In the genomic region with DNA sequence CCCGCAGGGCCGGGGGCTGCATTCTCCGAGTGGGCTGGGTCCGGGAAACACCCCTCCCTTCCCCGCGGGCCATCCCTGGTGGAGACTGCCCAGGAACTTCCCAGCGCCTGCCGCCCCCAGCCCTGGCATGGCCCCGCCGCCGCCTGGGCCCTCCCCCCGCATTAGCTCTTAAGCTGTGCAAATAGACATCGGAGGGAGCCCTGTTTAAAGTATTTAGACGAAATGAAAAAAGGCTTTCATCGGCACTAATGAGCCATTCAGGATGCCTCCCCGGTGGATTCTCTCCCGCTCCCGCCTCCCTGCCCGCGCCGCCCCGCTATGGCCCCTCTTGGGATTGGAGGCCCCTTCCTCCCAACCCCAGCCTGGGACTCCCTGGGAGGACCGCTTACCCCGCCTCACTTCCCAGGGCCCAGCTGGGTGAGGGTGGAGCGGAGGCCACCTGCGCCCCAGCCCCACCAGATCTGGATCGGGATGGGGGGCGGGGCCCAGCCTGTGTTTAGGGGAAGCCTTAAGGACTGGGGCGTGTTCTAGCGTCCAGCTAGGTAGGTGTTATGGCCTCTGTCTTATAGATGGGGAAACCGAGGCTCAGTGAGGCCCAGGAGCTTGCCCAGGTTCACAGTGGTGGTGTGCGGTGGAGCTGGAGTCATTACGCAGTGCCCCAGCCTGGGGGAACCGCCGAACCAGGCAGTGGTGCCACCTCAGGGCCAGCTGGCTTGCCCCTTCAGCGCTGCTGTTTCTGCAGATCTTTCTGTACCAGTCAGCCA, we compare ENCODE assay signal across 24 cellular contexts. TPM values are rescaled to one million over a fixed set of nuclear protein-coding genes. Genes with fewer than 3 reads are reported as not detected.
DNase-seq lines count a peak whose midpoint lies in the region; TF ChIP-seq lines count a peak whose summit lies in the region.
"Had no signal": no experiment of that assay in that cellular context is flagged by ENCODE, and none has a peak within 500 bp of the region (broad histone marks: within the 10 kb centered on the region; RNA-seq: fewer than 3 reads in every experiment).

No MANE protein-coding gene starts in this region.

- peak overlapping the region in 2 of 5 experiments; percentile 50 to 66 for H3K4me3 Mint-ChIP-seq in brain
- H3K4me3 Mint-ChIP-seq: activated naive CD4-positive, alpha-beta T cell treated with anti-CD3 and anti-CD28 coated beads, Interleukin-2, amount 10 ng/mL, durations not matched to agents 7 days and 5 days; natural killer cell treated with Interleukin-12 subunit alpha and Interleukin-12 subunit beta and Interleukin-15 and Interleukin-18, amount 100 ng/mL, for 72 hours had no signal

- peaks cover 0 to 12% of the 10 kb centered on the region in 2 donors for H3K4me1 ChIP-seq in right atrium auricular region

- no peaks in the 10 kb centered on the region for H3K9me3 ChIP-seq in right atrium auricular region
- H3K9me3 ChIP-seq: thoracic aorta had no signal

- H3K9me3 Mint-ChIP-seq in brain = peaks cover 0 to 3% (median 0%) of the 10 kb centered on the region in 5 experiments
- H3K9me3 Mint-ChIP-seq: activated naive CD4-positive, alpha-beta T cell treated with anti-CD3 and anti-CD28 coated beads, Interleukin-2, amount 10 ng/mL, durations not matched to agents 7 days and 5 days; CD4-positive, alpha-beta memory T cell; natural killer cell treated with Interleukin-12 subunit alpha and Interleukin-12 subunit beta and Interleukin-15 and Interleukin-18, amount 100 ng/mL, for 72 hours had no signal

- no peaks in the 10 kb centered on the region for H3K36me3 Mint-ChIP-seq in brain
- H3K36me3 Mint-ChIP-seq: activated naive CD4-positive, alpha-beta T cell treated with anti-CD3 and anti-CD28 coated beads, Interleukin-2, amount 10 ng/mL, durations not matched to agents 7 days and 5 days; CD4-positive, alpha-beta memory T cell; natural killer cell treated with Interleukin-12 subunit alpha and Interleukin-12 subunit beta and Interleukin-15 and Interleukin-18, amount 100 ng/mL, for 72 hours had no signal

- peak; percentile 19 for DNase-seq in DMS53 (lab: John Stamatoyannopoulos, UW)
- DNase-seq in DMS53 treated with DMSO at 0.1 percent for 48 hours (lab: John Stamatoyannopoulos, UW; ENCODE audit: unreplicated experiment) = no peak
- DNase-seq in NCI-H2171 (lab: John Stamatoyannopoulos, UW) = peak; percentile 63
- DNase-seq in retina = peak; percentile 69
- no peak for DNase-seq in Kasumi-1 (lab: John Stamatoyannopoulos, UW)
- no peak for DNase-seq in right atrium auricular region (ENCODE audit: low spot score)
- no peak for DNase-seq in AG08396 (ENCODE audit: low spot score)
- DNase-seq: activated CD4-positive, alpha-beta T cell treated with anti-CD3 and anti-CD28 coated beads for 1 hour; activated naive CD4-positive, alpha-beta T cell treated with anti-CD3 and anti-CD28 coated beads, Interleukin-2, amount 10 ng/mL, durations not matched to agents 7 days and 5 days; CD4-positive, alpha-beta memory T cell; dorsolateral prefrontal cortex; GF-D8; MM.1S; NCI-H524 treated with DMSO at 0.1 percent for 48 hours; stimulated activated CD4-positive, alpha-beta T cell treated with anti-CD3 and anti-CD28 coated beads, Interleukin-2, amount 100 ng/mL, for 48 hours had no signal

- no peaks in the 10 kb centered on the region for H3K27me3 ChIP-seq in right atrium auricular region
- H3K27me3 ChIP-seq: dorsolateral prefrontal cortex had no signal

- H3K36me3 ChIP-seq in right atrium auricular region = no peaks in the 10 kb centered on the region
- H3K36me3 ChIP-seq: thoracic aorta had no signal

- no peak overlapping the region for H3K4me3 ChIP-seq in right atrium auricular region
- H3K4me3 ChIP-seq: lung, thoracic aorta had no signal

- H3K4me1 Mint-ChIP-seq in brain = peaks cover 55% of the 10 kb centered on the region

- H3K27ac ChIP-seq in right atrium auricular region = no peak overlapping the region
- H3K27ac ChIP-seq: 22Rv1, thoracic aorta had no signal

- TF ChIP-seq CTCF in brain (conservative IDR thresholded peaks at IDR 0.05) (no peak), right atrium auricular region (IDR thresholded peaks at IDR 0.05) (no peak)

- H3K27me3 Mint-ChIP-seq in brain = peaks cover 7% of the 10 kb centered on the region

- peak overlapping the region in 3 of 5 experiments; percentile 72 to 99 (median 94) for H3K27ac Mint-ChIP-seq in brain
- H3K27ac Mint-ChIP-seq: activated naive CD4-positive, alpha-beta T cell treated with anti-CD3 and anti-CD28 coated beads, Interleukin-2, amount 10 ng/mL, durations not matched to agents 7 days and 5 days; natural killer cell treated with Interleukin-12 subunit alpha and Interleukin-12 subunit beta and Interleukin-15 and Interleukin-18, amount 100 ng/mL, for 72 hours had no signal

RNA-seq across cellular contexts. Expression of gene SEZ6, which starts 19.7 kb away (rescaled TPM):
- polyA plus RNA-seq in brain (ENCODE audit: insufficient read depth, low read depth, low replicate concordance) = 64.1 TPM
- total RNA-seq in right atrium auricular region = under 1 TPM in 1 of 2 donors, not detected in 1; 0.35 TPM
- total RNA-seq: CD4-positive, alpha-beta memory T cell; HT1080; natural killer cell treated with Interleukin-12 subunit alpha and Interleukin-12 subunit beta and Interleukin-15 and Interleukin-18, amount 100 ng/mL, for 72 hours; renal cortical epithelial cell; RPMI7951; T-helper 2 cell treated with Interferon-gamma antibody and Interleukin-4, amounts not matched to agents 100 ng/mL and 5 ng/mL, for 36 hours; thoracic aorta had no signal

RNA-seq across cellular contexts. Expression of gene PHF12, which starts 34.8 kb away (rescaled TPM):
- 43.1 TPM for polyA plus RNA-seq in brain (ENCODE audit: insufficient read depth, low read depth, low replicate concordance)
- 10 to 100 TPM; 19.6 to 35.7 TPM for total RNA-seq in right atrium auricular region

RNA-seq across cellular contexts. Expression of gene PIPOX, which starts 56.8 kb away (rescaled TPM):
- 12.4 TPM for polyA plus RNA-seq in brain (ENCODE audit: insufficient read depth, low read depth, low replicate concordance)
- under 1 TPM; 0.37 to 0.79 TPM for total RNA-seq in right atrium auricular region

Comparison
In these comparisons a context has a peak if more than half of its experiments do, and no peak if none do; other contexts are left out.
1. DNase-seq: peak in DMS53 (single experiment), NCI-H2171 (single experiment) and retina (single experiment); none in DMS53 treated with DMSO at 0.1 percent for 48 hours (single experiment), Kasumi-1 (0 of 2), right atrium auricular region (single experiment) and AG08396 (single experiment).